In the genomic region with DNA sequence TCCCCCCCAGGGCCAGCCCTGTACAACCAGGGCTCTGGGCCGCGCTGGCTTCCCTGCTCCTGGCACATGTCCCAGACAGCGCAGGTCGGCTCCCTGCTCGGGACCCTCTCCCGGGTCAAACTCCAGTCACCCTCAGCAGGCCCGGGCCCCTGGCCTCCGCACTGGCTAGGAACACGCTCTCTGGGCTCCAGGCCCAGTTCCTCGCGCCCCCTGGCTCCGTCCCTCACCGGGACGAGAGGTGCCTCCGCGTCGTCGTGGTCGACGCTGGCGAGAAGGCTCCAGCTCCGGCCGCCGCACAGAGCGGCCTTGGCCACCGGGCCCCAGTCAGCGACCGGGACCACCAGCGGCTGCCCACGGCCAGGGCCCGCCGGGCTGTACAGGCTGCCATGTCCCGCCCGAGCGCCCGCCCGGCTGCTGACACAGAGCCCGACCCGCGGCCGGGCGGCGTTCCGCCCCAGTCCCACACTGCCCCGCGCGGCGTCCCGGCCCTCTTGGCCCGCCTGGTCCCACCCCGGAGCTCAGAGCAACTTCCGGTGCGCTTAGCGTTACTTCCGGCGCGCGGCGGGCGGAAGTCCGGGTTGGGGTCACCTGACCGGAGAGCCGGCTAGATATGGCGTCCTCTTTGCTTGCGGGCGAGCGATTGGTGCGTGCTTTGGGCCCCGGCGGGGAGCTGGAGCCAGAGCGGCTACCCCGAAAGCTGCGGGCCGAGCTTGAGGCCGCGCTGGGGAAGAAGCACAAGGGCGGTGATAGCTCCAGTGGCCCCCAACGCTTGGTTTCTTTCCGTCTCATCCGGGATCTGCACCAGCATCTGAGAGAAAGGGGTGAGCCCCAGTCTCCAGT, we compare ENCODE assay signal across 8 cellular contexts. TPM values are rescaled to one million over a fixed set of nuclear protein-coding genes. Genes with fewer than 3 reads are reported as not detected.
DNase-seq lines count a peak whose midpoint lies in the region; ATAC-seq and TF ChIP-seq lines count a peak whose summit lies in the region.

A gene with protein sequence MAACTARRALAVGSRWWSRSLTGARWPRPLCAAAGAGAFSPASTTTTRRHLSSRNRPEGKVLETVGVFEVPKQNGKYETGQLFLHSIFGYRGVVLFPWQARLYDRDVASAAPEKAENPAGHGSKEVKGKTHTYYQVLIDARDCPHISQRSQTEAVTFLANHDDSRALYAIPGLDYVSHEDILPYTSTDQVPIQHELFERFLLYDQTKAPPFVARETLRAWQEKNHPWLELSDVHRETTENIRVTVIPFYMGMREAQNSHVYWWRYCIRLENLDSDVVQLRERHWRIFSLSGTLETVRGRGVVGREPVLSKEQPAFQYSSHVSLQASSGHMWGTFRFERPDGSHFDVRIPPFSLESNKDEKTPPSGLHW (minus strand): TSS at position 467 of the 840 bp plus-strand sequence. CDS start 79 bp downstream, at position 388.

- peak within 1 kb of the TSS; percentile 93 for H2AFZ ChIP-seq in PC-9

- peak; percentile 87 for ATAC-seq in GM21576 (IDR thresholded peaks at IDR 0.05; ENCODE audit: unreplicated experiment)

- H3K4me3 ChIP-seq in PC-9: peak within 1 kb of the TSS; percentile 84
- H3K4me3 ChIP-seq in epithelial cell of proximal tubule (ENCODE audit: low read depth, low read length): peak within 1 kb of the TSS; percentile 91
- peak within 1 kb of the TSS; percentile 80 for H3K4me3 ChIP-seq in mucosa of stomach (ENCODE audit: low read length)

- intact Hi-C loops in PC-9 (cut with micrococcal nuclease; ENCODE audit: unreplicated experiment): loop anchor here (1.0 kb wide), 1 partner anchor 21 kb away; no protein-coding TSS in a partner anchor

- no peak for TF ChIP-seq RAD21 in Ishikawa (IDR thresholded peaks at IDR 0.05; ENCODE audit: low read depth)

- peak within 1 kb of the TSS; percentile 23; the same call in 1 of the 2 replicates for H3K27ac ChIP-seq in PC-9

- H3K9ac ChIP-seq in mucosa of stomach (ENCODE audit: low read length): peak within 1 kb of the TSS; percentile 96

- POLR2A ChIA-PET in PC-9 (lab: Charles Lee; ENCODE audit: unreplicated experiment): interaction anchor here (0.6 to 1.4 kb wide), 8 partner anchors 10 to 271 kb away, joined by 3 to 24 read pairs (median 6); a partner anchor contains a TSS

- H3K4me2 ChIP-seq in PC-9: peak within 1 kb of the TSS; percentile 91

- BruUV-seq in PC-9 (replicated peaks; lab: Mats Ljungman, UMichigan): no TSS peak

- H3K79me2 ChIP-seq in PC-9 (ENCODE audit: low read depth): peaks cover 34% of the 10 kb centered on the region

- TF ChIP-seq EP300 in Ishikawa (IDR thresholded peaks at IDR 0.05; ENCODE audit: borderline replicate concordance): no peak

- H3K9me3 ChIP-seq in PC-9 (ENCODE audit: insufficient read depth, low read depth): no peaks in the 10 kb centered on the region
- H3K9me3 ChIP-seq in mucosa of stomach (ENCODE audit: control insufficient read depth, low read length): no peaks in the 10 kb centered on the region

- H3F3A ChIP-seq in PC-9 (ENCODE audit: insufficient read depth, low read depth): no peaks in the 10 kb centered on the region

- H3K4me1 ChIP-seq in PC-9 (replicated peaks; ENCODE audit: insufficient read depth) (peaks cover 19% of the 10 kb centered on the region), mucosa of stomach (ENCODE audit: control insufficient read depth, insufficient read depth, low read length) (peaks cover 13% of the 10 kb centered on the region)

- H3K36me3 ChIP-seq in PC-9 (ENCODE audit: low read depth) (peaks cover 22% of the 10 kb centered on the region), mucosa of stomach (ENCODE audit: control insufficient read depth, insufficient read depth, low read length) (peaks cover 19% of the 10 kb centered on the region)

- H3K27me3 ChIP-seq in PC-9 (ENCODE audit: insufficient read depth, low read depth) (no peaks in the 10 kb centered on the region), mucosa of stomach (ENCODE audit: control insufficient read depth, insufficient read depth, low read length) (no peaks in the 10 kb centered on the region)

- TF ChIP-seq CTCF in PC-9 (conservative IDR thresholded peaks at IDR 0.05): no peak
- TF ChIP-seq CTCF in epithelial cell of proximal tubule (conservative IDR thresholded peaks at IDR 0.05; ENCODE audit: low read depth, low read length): no peak

- CTCF ChIA-PET in PC-9 (lab: Charles Lee): interaction anchor here (0.6 kb wide), 1 partner anchor 59 kb away, joined by 3 read pairs; no protein-coding TSS in a partner anchor

- no peaks in the 10 kb centered on the region; the same call in 1 of the 2 replicates for H4K20me1 ChIP-seq in PC-9 (ENCODE audit: insufficient read depth)

- DNase-seq in DMS153 (lab: John Stamatoyannopoulos, UW): peak; percentile 92
- peak; percentile 87 to 94 for DNase-seq in PC-9
- DNase-seq in activated T-cell treated with anti-CD3 and anti-CD28 coated beads, Interleukin-2, amount 50 U/mL, for 1 hour: peak; percentile 96
- DNase-seq in epithelial cell of proximal tubule (ENCODE audit: low read depth): no peak
- DNase-seq in stimulated activated CD8-positive, alpha-beta memory T cell treated with anti-CD3 and anti-CD28 coated beads, Interleukin-4, amount 100 ng/mL, for 48 hours: peak; percentile 96

- H3K9me2 ChIP-seq in PC-9 (ENCODE audit: insufficient read depth): no peaks in the 10 kb centered on the region

TF ChIP-seq in Ishikawa, 13 proteins besides CTCF, POLR2A, EP300 and RAD21:
- TF ChIP-seq TEAD4 (IDR thresholded peaks at IDR 0.05) (no peak), ZBTB7A (IDR thresholded peaks at IDR 0.05; ENCODE audit: low read depth) (no peak), EGR1 (IDR thresholded peaks at IDR 0.05) (peak; percentile 21; the same call in 1 of the 2 replicates), YY1 (IDR thresholded peaks at IDR 0.05; ENCODE audit: low read depth) (peak; percentile 96), FOXM1 (IDR thresholded peaks at IDR 0.05; ENCODE audit: borderline replicate concordance, low read depth) (no peak), NFIC (IDR thresholded peaks at IDR 0.05) (no peak), TAF1 (IDR thresholded peaks at IDR 0.05; ENCODE audit: low read depth) (peak; percentile 90), CEBPB (IDR thresholded peaks at IDR 0.05) (no peak), CREB1 (IDR thresholded peaks at IDR 0.05; ENCODE audit: low read depth) (peak; percentile 77), TCF12 (IDR thresholded peaks at IDR 0.05; ENCODE audit: low read depth) (peak; percentile 43; the same call in 1 of the 2 replicates)
- TF ChIP-seq, protein P1, sequence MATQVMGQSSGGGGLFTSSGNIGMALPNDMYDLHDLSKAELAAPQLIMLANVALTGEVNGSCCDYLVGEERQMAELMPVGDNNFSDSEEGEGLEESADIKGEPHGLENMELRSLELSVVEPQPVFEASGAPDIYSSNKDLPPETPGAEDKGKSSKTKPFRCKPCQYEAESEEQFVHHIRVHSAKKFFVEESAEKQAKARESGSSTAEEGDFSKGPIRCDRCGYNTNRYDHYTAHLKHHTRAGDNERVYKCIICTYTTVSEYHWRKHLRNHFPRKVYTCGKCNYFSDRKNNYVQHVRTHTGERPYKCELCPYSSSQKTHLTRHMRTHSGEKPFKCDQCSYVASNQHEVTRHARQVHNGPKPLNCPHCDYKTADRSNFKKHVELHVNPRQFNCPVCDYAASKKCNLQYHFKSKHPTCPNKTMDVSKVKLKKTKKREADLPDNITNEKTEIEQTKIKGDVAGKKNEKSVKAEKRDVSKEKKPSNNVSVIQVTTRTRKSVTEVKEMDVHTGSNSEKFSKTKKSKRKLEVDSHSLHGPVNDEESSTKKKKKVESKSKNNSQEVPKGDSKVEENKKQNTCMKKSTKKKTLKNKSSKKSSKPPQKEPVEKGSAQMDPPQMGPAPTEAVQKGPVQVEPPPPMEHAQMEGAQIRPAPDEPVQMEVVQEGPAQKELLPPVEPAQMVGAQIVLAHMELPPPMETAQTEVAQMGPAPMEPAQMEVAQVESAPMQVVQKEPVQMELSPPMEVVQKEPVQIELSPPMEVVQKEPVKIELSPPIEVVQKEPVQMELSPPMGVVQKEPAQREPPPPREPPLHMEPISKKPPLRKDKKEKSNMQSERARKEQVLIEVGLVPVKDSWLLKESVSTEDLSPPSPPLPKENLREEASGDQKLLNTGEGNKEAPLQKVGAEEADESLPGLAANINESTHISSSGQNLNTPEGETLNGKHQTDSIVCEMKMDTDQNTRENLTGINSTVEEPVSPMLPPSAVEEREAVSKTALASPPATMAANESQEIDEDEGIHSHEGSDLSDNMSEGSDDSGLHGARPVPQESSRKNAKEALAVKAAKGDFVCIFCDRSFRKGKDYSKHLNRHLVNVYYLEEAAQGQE (IDR thresholded peaks at IDR 0.05; ENCODE audit: low read depth): no peak
- TF ChIP-seq, protein P2, sequence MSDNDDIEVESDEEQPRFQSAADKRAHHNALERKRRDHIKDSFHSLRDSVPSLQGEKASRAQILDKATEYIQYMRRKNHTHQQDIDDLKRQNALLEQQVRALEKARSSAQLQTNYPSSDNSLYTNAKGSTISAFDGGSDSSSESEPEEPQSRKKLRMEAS (IDR thresholded peaks at IDR 0.05): peak; percentile 47; the same call in 1 of the 2 replicates
- TF ChIP-seq, protein P3, sequence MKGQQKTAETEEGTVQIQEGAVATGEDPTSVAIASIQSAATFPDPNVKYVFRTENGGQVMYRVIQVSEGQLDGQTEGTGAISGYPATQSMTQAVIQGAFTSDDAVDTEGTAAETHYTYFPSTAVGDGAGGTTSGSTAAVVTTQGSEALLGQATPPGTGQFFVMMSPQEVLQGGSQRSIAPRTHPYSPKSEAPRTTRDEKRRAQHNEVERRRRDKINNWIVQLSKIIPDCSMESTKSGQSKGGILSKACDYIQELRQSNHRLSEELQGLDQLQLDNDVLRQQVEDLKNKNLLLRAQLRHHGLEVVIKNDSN (IDR thresholded peaks at IDR 0.05): peak; percentile 98

RNA-seq across cellular contexts. Expression of the gene that starts here (rescaled TPM):
- total RNA-seq in PC-9 (2021): 84.5 and 98.2 TPM in 2 replicates
- 96.4 and 131 TPM in 2 replicates for total RNA-seq in epithelial cell of proximal tubule
